ENCODE assay signal across 22 cellular contexts in the genomic region with DNA sequence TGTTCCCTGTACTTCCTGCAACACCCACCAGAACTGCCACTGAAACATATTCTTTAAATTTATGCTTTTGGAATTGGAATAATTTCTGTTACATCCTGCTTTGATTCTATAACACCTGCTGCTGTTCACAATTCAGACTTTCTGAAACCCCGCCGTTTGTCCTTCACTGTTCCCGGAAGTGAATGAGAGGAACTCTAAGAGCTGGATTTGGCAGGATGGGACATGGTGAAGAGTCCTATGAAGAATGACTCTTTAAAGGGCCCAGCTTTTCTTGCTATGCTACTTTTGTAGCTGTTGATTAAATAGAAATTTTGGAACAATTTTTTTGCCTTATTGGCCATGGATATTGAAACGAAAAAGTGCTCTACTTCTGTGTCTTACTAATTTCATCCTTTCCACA. TPM values are rescaled to one million over a fixed set of nuclear protein-coding genes. Genes with fewer than 3 reads are reported as not detected.
DNase-seq lines count a peak whose midpoint lies in the region; ATAC-seq and TF ChIP-seq lines count a peak whose summit lies in the region.
"Had no signal": no experiment of that assay in that cellular context is flagged by ENCODE, and none has a peak within 500 bp of the region (broad histone marks: within the 10 kb centered on the region; RNA-seq: fewer than 3 reads in every experiment).

No MANE protein-coding gene starts in this region.

- H3K4me1 ChIP-seq in GM23338 (ENCODE audit: insufficient read depth) (0 out of 2 replicates have a peak, but pooled peaks cover 4% of the 10 kb centered on the region), left lung (peaks cover 0 to 7% of the 10 kb centered on the region in 2 donors)

- no peaks in the 10 kb centered on the region; the same call in 2 of the 3 replicates for H3K4me1 Mint-ChIP-seq in GM23338

- peaks cover 36% of the 10 kb centered on the region for H4K20me1 ChIP-seq in GM23338 (replicated peaks; ENCODE audit: insufficient read depth)

- peaks cover 29% of the 10 kb centered on the region for H3K36me3 ChIP-seq in GM23338 (ENCODE audit: insufficient read depth)
- H3K36me3 ChIP-seq in left lung = peaks cover 0 to 71% of the 10 kb centered on the region in 2 donors

- no peaks in the 10 kb centered on the region for H3K9me2 ChIP-seq in GM23338 (ENCODE audit: insufficient read depth)

- no peaks in the 10 kb centered on the region for H3K9me3 Mint-ChIP-seq in GM23338
- H3K9me3 Mint-ChIP-seq: CD4-positive, alpha-beta memory T cell; H9 had no signal

- H3K27me3 Mint-ChIP-seq in GM23338 (ENCODE audit: insufficient read depth, low read depth, poor library complexity) = no peaks in the 10 kb centered on the region
- H3K27me3 Mint-ChIP-seq: CD4-positive, alpha-beta memory T cell had no signal

- 0 out of 2 replicates have a peak overlapping the region, but pooled peaks have one; percentile 11 for H3K4me3 ChIP-seq in GM23338
- H3K4me3 ChIP-seq in left lung = no peak overlapping the region
- H3K4me3 ChIP-seq: A549, GM23248 had no signal

- TF ChIP-seq CTCF in GM23338 (conservative IDR thresholded peaks at IDR 0.05; ENCODE audit: low read depth in 2 of 2) = no peak
- TF ChIP-seq CTCF in left lung (IDR thresholded peaks at IDR 0.05) = no peak

- intact Hi-C loops in Right ventricle myocardium superior (cut with DNase I) = no loop called here
- intact Hi-C loops in Right ventricle myocardium inferior (cut with DNase I) = no loop called here
- intact Hi-C loops in left lung (cut with DNase I) = no loop called here

- H3K27ac ChIP-seq in GM23338 (ENCODE audit: low read depth) (0 out of 2 replicates have a peak overlapping the region, but pooled peaks have one; percentile 70), left lung (no peak overlapping the region)
- H3K27ac ChIP-seq: A549, GM23248 had no signal

- no peak overlapping the region for H2AFZ ChIP-seq in GM23338
- H2AFZ ChIP-seq: GM23248 had no signal

- ATAC-seq in Right ventricle myocardium superior (ENCODE audit: poor library complexity) (peak; percentile 53), Right ventricle myocardium inferior (no peak), GM23338 (peak; percentile 14; the same call in 1 of the 3 replicates), left lung (peak; percentile 83), GM18505 (IDR thresholded peaks at IDR 0.05; ENCODE audit: unreplicated experiment) (no peak)

- H3K27me3 ChIP-seq in GM23338 (ENCODE audit: insufficient read depth) (no peaks in the 10 kb centered on the region), left lung (no peaks in the 10 kb centered on the region)

- H3K4me2 ChIP-seq in GM23338 = peak overlapping the region; percentile 22; the same call in 1 of the 2 replicates
- H3K4me2 ChIP-seq: A549 had no signal

- peaks cover 55% of the 10 kb centered on the region for H3K36me3 Mint-ChIP-seq in GM23338 (ENCODE audit: low read depth)

- H3F3A ChIP-seq in GM23338 (replicated peaks; ENCODE audit: low read depth) = peaks cover 6% of the 10 kb centered on the region; the same call in 1 of the 2 replicates

- H3K27ac Mint-ChIP-seq in GM23338 = no peak overlapping the region

- DNase-seq in Right ventricle myocardium superior (no peak), Right ventricle myocardium inferior (ENCODE audit: missing footprints) (no peak), GM23338 (ENCODE audit: low spot score) (peak; percentile 12), left lung (no peak), AG08396 (ENCODE audit: low spot score) (no peak)
- DNase-seq: 8988T; ACHN; C1 segment of cervical spinal cord; Calu3; CD4-positive, alpha-beta memory T cell; COR-L47; DMS53; DMS79 treated with DMSO at 0.1 percent for 48 hours; GF-D8; GM23248 had no signal

- no peaks in the 10 kb centered on the region for H3K9me3 ChIP-seq in left lung
- H3K9me3 ChIP-seq: A549 had no signal

- H3K79me2 ChIP-seq in GM23338 (replicated peaks; ENCODE audit: insufficient read depth) = peaks cover 66% of the 10 kb centered on the region

- TF ChIP-seq POLR2A in GM18505 (IDR thresholded peaks at IDR 0.05; ENCODE audit: borderline replicate concordance, extremely low read depth, insufficient read depth, insufficient read length) = no peak

- H3K4me3 Mint-ChIP-seq in GM23338 = no peak overlapping the region
- H3K4me3 Mint-ChIP-seq: CD4-positive, alpha-beta memory T cell; H9 had no signal

TF ChIP-seq in GM23338, 12 proteins besides CTCF, POLR2A, EP300 and RAD21 (continues in another document):
- TF ChIP-seq POLR2AphosphoS5 (IDR thresholded peaks at IDR 0.05; ENCODE audit: low read depth) (no peak), EZH2phosphoT487 (IDR thresholded peaks at IDR 0.05; ENCODE audit: unreplicated experiment) (no peak), STAT1 (IDR thresholded peaks at IDR 0.05; ENCODE audit: unreplicated experiment) (no peak), ETS1 (IDR thresholded peaks at IDR 0.05) (no peak), JUNB (IDR thresholded peaks at IDR 0.05; ENCODE audit: unreplicated experiment) (no peak), CREB1 (CRISPR knock-in tag; IDR thresholded peaks at IDR 0.05; ENCODE audit: low read depth) (no peak), NANOG (IDR thresholded peaks at IDR 0.05; ENCODE audit: borderline replicate concordance) (no peak), ZNF331 (CRISPR knock-in tag; IDR thresholded peaks at IDR 0.05; ENCODE audit: low read depth) (no peak), ZNF114 (CRISPR knock-in tag; IDR thresholded peaks at IDR 0.05) (no peak), EZH2 (IDR thresholded peaks at IDR 0.05; ENCODE audit: low read depth, unreplicated experiment) (no peak)
- TF ChIP-seq, protein P1, sequence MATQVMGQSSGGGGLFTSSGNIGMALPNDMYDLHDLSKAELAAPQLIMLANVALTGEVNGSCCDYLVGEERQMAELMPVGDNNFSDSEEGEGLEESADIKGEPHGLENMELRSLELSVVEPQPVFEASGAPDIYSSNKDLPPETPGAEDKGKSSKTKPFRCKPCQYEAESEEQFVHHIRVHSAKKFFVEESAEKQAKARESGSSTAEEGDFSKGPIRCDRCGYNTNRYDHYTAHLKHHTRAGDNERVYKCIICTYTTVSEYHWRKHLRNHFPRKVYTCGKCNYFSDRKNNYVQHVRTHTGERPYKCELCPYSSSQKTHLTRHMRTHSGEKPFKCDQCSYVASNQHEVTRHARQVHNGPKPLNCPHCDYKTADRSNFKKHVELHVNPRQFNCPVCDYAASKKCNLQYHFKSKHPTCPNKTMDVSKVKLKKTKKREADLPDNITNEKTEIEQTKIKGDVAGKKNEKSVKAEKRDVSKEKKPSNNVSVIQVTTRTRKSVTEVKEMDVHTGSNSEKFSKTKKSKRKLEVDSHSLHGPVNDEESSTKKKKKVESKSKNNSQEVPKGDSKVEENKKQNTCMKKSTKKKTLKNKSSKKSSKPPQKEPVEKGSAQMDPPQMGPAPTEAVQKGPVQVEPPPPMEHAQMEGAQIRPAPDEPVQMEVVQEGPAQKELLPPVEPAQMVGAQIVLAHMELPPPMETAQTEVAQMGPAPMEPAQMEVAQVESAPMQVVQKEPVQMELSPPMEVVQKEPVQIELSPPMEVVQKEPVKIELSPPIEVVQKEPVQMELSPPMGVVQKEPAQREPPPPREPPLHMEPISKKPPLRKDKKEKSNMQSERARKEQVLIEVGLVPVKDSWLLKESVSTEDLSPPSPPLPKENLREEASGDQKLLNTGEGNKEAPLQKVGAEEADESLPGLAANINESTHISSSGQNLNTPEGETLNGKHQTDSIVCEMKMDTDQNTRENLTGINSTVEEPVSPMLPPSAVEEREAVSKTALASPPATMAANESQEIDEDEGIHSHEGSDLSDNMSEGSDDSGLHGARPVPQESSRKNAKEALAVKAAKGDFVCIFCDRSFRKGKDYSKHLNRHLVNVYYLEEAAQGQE (IDR thresholded peaks at IDR 0.05; ENCODE audit: unreplicated experiment) = no peak

RNA-seq across cellular contexts. Expression of gene AP2B1, which starts 8.9 kb away (rescaled TPM):
- total RNA-seq in Right ventricle myocardium superior (112 TPM), Right ventricle myocardium inferior (117 TPM), left lung (100 to 1,000 TPM; 173 to 195 TPM)
- total RNA-seq in GM23338 (2014; rRNA removed; shearing (Covaris generic)) = 119 and 144 TPM in 2 replicates
- 82.1 and 89.7 TPM in 2 replicates for polyA plus RNA-seq in GM23338 (2016; fragmentation: Nextera tagmentation; extraction: Ambion mirVana)

RNA-seq across cellular contexts. Expression of gene PEX12, which starts 17.7 kb away (rescaled TPM):
- total RNA-seq in Right ventricle myocardium superior = 7.0 TPM
- 7.0 TPM for total RNA-seq in Right ventricle myocardium inferior
- total RNA-seq in GM23338 (2014; rRNA removed; shearing (Covaris generic)) = 1.9 and 2.1 TPM in 2 replicates
- polyA plus RNA-seq in GM23338 (2016; fragmentation: Nextera tagmentation; extraction: Ambion mirVana) = 1.5 and 2.3 TPM in 2 replicates
- total RNA-seq in left lung = 1 to 10 TPM; 5.9 to 6.4 TPM

RNA-seq across cellular contexts. Expression of gene SLFN14, which starts 35.5 kb away (rescaled TPM):
- total RNA-seq in Right ventricle myocardium superior (not detected), Right ventricle myocardium inferior (not detected), left lung (under 1 TPM; 0.21 to 0.26 TPM)
- total RNA-seq in GM23338 (2014; rRNA removed; shearing (Covaris generic)) = 0.10 TPM in 1 of 2 replicates, not detected in the other
- not detected in 2 replicates for polyA plus RNA-seq in GM23338 (2016; fragmentation: Nextera tagmentation; extraction: Ambion mirVana)
- total RNA-seq: Calu3; CD4-positive, alpha-beta memory T cell; Daoy; G401; GM23248; H4; H9 had no signal
- polyA plus RNA-seq: A549, BJ, GM23248 had no signal

RNA-seq across cellular contexts. Expression of gene SLFN12L, which starts 58.6 kb away (rescaled TPM):
- total RNA-seq in Right ventricle myocardium superior (0.19 TPM), Right ventricle myocardium inferior (0.32 TPM), left lung (1 to 10 TPM; 2.1 to 4.0 TPM)
- not detected in 2 replicates for total RNA-seq in GM23338 (2014; rRNA removed; shearing (Covaris generic))
- not detected in 2 replicates for polyA plus RNA-seq in GM23338 (2016; fragmentation: Nextera tagmentation; extraction: Ambion mirVana)
- total RNA-seq: G401, H9 had no signal
- polyA plus RNA-seq: A549, BJ, GM23248 had no signal

Comparison
In these comparisons a context has a peak if more than half of its experiments do, and no peak if none do; other contexts are left out.
1. ATAC-seq: peak in Right ventricle myocardium superior (single experiment), GM23338 (single experiment) and left lung (single experiment); none in Right ventricle myocardium inferior (single experiment) and GM18505 (single experiment).